12 cellular contexts compared by ENCODE assay signal in genomic region chr10:14547826-14548225, GRCh38.
A peak's percentile ranks its signal among the peaks of the same experiment; 100 is the strongest.
DNase-seq lines count a peak whose midpoint lies in the region; ATAC-seq and TF ChIP-seq lines count a peak whose summit lies in the region.
"Had no signal": no experiment of that assay in that cellular context is flagged by ENCODE, and none has a peak within 500 bp of the region (broad histone marks: within the 10 kb centered on the region; RNA-seq: fewer than 3 reads in every experiment).

No MANE protein-coding gene starts in this region.

- peak overlapping the region; percentile 70 for H3K27ac Mint-ChIP-seq in stimulated activated naive CD8-positive, alpha-beta T cell treated with anti-CD3 and anti-CD28 coated beads, Interleukin-15, Interleukin-2, amounts not matched to agents 100 ng/mL and 50 ng/mL, for 24 hours
- no peak overlapping the region for H3K27ac Mint-ChIP-seq in stimulated activated naive CD8-positive, alpha-beta T cell treated with anti-CD3 and anti-CD28 coated beads, Interleukin-15, amount 100 ng/mL, for 72 hours
- peak overlapping the region in 4 of 6 donors; percentile 9 to 71 (median 45) for H3K27ac Mint-ChIP-seq in immature natural killer cell

- DNase-seq in stimulated activated naive CD8-positive, alpha-beta T cell treated with anti-CD3 and anti-CD28 coated beads, Interleukin-15, amount 100 ng/mL, for 72 hours: no peak
- DNase-seq in SK-N-DZ (ENCODE audit: low spot score) (peak; percentile 16), immature natural killer cell (no peak), NCI-H2107 treated with DMSO at 0.1 percent for 48 hours (lab: John Stamatoyannopoulos, UW; ENCODE audit: unreplicated experiment) (no peak), GM10248 (ENCODE audit: extremely low spot score) (no peak)
- DNase-seq: body of pancreas, DMS153, KG1 had no signal

- H3K27me3 Mint-ChIP-seq in stimulated activated naive CD8-positive, alpha-beta T cell treated with anti-CD3 and anti-CD28 coated beads, Interleukin-15, Interleukin-2, amounts not matched to agents 100 ng/mL and 50 ng/mL, for 24 hours: no peaks in the 10 kb centered on the region
- H3K27me3 Mint-ChIP-seq in stimulated activated naive CD8-positive, alpha-beta T cell treated with anti-CD3 and anti-CD28 coated beads, Interleukin-15, amount 100 ng/mL, for 72 hours: no peaks in the 10 kb centered on the region
- H3K27me3 Mint-ChIP-seq in immature natural killer cell (ENCODE audit: low read depth in 3 of 3): peaks cover 0 to 1% (median 0%) of the 10 kb centered on the region in 3 donors

- H3K4me1 Mint-ChIP-seq in stimulated activated naive CD8-positive, alpha-beta T cell treated with anti-CD3 and anti-CD28 coated beads, Interleukin-15, Interleukin-2, amounts not matched to agents 100 ng/mL and 50 ng/mL, for 24 hours (ENCODE audit: low read depth): peaks cover 91% of the 10 kb centered on the region
- H3K4me1 Mint-ChIP-seq in stimulated activated naive CD8-positive, alpha-beta T cell treated with anti-CD3 and anti-CD28 coated beads, Interleukin-15, amount 100 ng/mL, for 72 hours: peaks cover 96% of the 10 kb centered on the region
- peaks cover 80 to 95% of the 10 kb centered on the region in 2 donors for H3K4me1 Mint-ChIP-seq in immature natural killer cell

- POLR2A ChIA-PET in GM10248 (lab: Yijun Ruan, JAX): no interaction called here

- CTCF ChIA-PET in GM10248 (lab: Yijun Ruan, JAX): interaction anchor here (1.4 to 4.4 kb wide), 3 partner anchors 11 to 275 kb away, joined by 3 to 16 read pairs (median 3); no protein-coding TSS in a partner anchor

- no peak overlapping the region for H3K4me3 Mint-ChIP-seq in stimulated activated naive CD8-positive, alpha-beta T cell treated with anti-CD3 and anti-CD28 coated beads, Interleukin-15, Interleukin-2, amounts not matched to agents 100 ng/mL and 50 ng/mL, for 24 hours
- H3K4me3 Mint-ChIP-seq in stimulated activated naive CD8-positive, alpha-beta T cell treated with anti-CD3 and anti-CD28 coated beads, Interleukin-15, amount 100 ng/mL, for 72 hours: no peak overlapping the region
- no peak overlapping the region for H3K4me3 Mint-ChIP-seq in immature natural killer cell

- no peaks in the 10 kb centered on the region for H3K9me3 Mint-ChIP-seq in stimulated activated naive CD8-positive, alpha-beta T cell treated with anti-CD3 and anti-CD28 coated beads, Interleukin-15, Interleukin-2, amounts not matched to agents 100 ng/mL and 50 ng/mL, for 24 hours
- H3K9me3 Mint-ChIP-seq in stimulated activated naive CD8-positive, alpha-beta T cell treated with anti-CD3 and anti-CD28 coated beads, Interleukin-15, amount 100 ng/mL, for 72 hours: no peaks in the 10 kb centered on the region
- H3K9me3 Mint-ChIP-seq in immature natural killer cell: peaks cover 0 to 2% (median 0%) of the 10 kb centered on the region in 6 donors

- ATAC-seq in stimulated activated naive CD8-positive, alpha-beta T cell treated with anti-CD3 and anti-CD28 coated beads, Interleukin-15, amount 100 ng/mL, for 72 hours: no peak
- ATAC-seq in GM19452 (IDR thresholded peaks at IDR 0.05; ENCODE audit: unreplicated experiment) (no peak), GM21526 (IDR thresholded peaks at IDR 0.05; ENCODE audit: low FRiP score, unreplicated experiment) (no peak)
- ATAC-seq: body of pancreas, esophagus mucosa had no signal

- no peak for TF ChIP-seq CTCF in GM10248 (IDR thresholded peaks at IDR 0.05; ENCODE audit: control extremely low read depth, extremely low read depth, low read depth, missing control alignments)

- peaks cover 41% of the 10 kb centered on the region for H3K36me3 Mint-ChIP-seq in stimulated activated naive CD8-positive, alpha-beta T cell treated with anti-CD3 and anti-CD28 coated beads, Interleukin-15, Interleukin-2, amounts not matched to agents 100 ng/mL and 50 ng/mL, for 24 hours (ENCODE audit: low read depth)
- peaks cover 0 to 9% (median 7%) of the 10 kb centered on the region in 3 donors for H3K36me3 Mint-ChIP-seq in immature natural killer cell

Comparison
In these comparisons a context has a peak if more than half of its experiments do, and no peak if none do; other contexts are left out.
1. H3K27ac Mint-ChIP-seq: peak in stimulated activated naive CD8-positive, alpha-beta T cell treated with anti-CD3 and anti-CD28 coated beads, Interleukin-15, Interleukin-2, amounts not matched to agents 100 ng/mL and 50 ng/mL, for 24 hours (single experiment) and immature natural killer cell (4 of 6); none in stimulated activated naive CD8-positive, alpha-beta T cell treated with anti-CD3 and anti-CD28 coated beads, Interleukin-15, amount 100 ng/mL, for 72 hours (0 of 2).